In the genomic region with DNA sequence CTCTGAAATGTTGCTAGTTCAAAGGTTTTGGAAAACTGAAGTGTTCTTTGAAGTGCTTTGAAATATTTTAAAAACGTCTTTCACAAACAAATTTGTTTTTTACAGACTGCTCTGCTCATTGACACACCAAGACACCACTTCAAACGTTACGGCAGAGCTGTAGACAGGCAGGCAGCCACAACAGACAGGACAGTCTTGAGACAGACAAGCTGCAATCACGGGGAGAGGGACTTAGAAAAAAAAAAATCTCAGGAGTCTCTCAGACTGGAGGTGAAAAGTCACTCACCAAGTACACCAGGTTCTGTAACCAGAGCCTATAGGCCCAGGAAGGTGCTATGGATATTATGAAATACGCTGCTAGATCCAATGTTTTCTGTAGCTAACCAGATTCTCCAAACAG, we compare ENCODE assay signal across 18 cellular contexts.
"Had no signal": no experiment of that assay in that cellular context is flagged by ENCODE, and none has a peak within 500 bp of the region (broad histone marks: within the 10 kb centered on the region; RNA-seq: fewer than 3 reads in every experiment).

No MANE protein-coding gene starts in this region.

- H3K4me3 Mint-ChIP-seq: effector memory CD8-positive, alpha-beta T cell; natural killer cell had no signal

- H3K9me3 Mint-ChIP-seq: effector memory CD8-positive, alpha-beta T cell had no signal

- H3K27ac Mint-ChIP-seq: effector memory CD8-positive, alpha-beta T cell; natural killer cell had no signal

- H3K27ac ChIP-seq: adrenal gland, epithelial cell of prostate, gastroesophageal sphincter, psoas muscle, upper lobe of left lung had no signal

- ATAC-seq: activated CD4-positive, CD25-positive, alpha-beta regulatory T cell treated with anti-CD3 and anti-CD28 coated beads, Interleukin-2, amount 50 U/mL, for 24 hours; effector memory CD8-positive, alpha-beta T cell; gastroesophageal sphincter; mucosa of descending colon; natural killer cell; psoas muscle; sciatic nerve had no signal

- H3K27me3 Mint-ChIP-seq: effector memory CD8-positive, alpha-beta T cell had no signal

- H3K4me1 Mint-ChIP-seq: natural killer cell had no signal

- DNase-seq: activated naive CD4-positive, alpha-beta T cell treated with anti-CD3 and anti-CD28 coated beads, Interleukin-2, amount 50 U/mL, for 16 hours; activated T-cell treated with anti-CD3 and anti-CD28 coated beads, Interleukin-2, amount 50 U/mL, for 1 hour; adrenal gland; central memory CD4-positive, alpha-beta T cell; cortex of kidney; effector memory CD8-positive, alpha-beta T cell; hippocampal formation; mucosa of descending colon; natural killer cell; psoas muscle; stimulated activated CD4-positive, alpha-beta T cell treated with anti-CD3 and anti-CD28 coated beads, Interleukin-2, amount 100 ng/mL, for 24 hours; stimulated activated naive CD4-positive, alpha-beta T cell; substantia nigra; upper lobe of left lung had no signal

- H3K36me3 Mint-ChIP-seq: natural killer cell had no signal
